26 cellular contexts compared by ENCODE assay signal in genomic region chr21:36657999-36658398, GRCh38. TPM values are rescaled to one million over a fixed set of nuclear protein-coding genes. Genes with fewer than 3 reads are reported as not detected.
DNase-seq lines count a peak whose midpoint lies in the region; ATAC-seq, FAIRE-seq and TF ChIP-seq lines count a peak whose summit lies in the region.
"Had no signal": no experiment of that assay in that cellular context is flagged by ENCODE, and none has a peak within 500 bp of the region (broad histone marks: within the 10 kb centered on the region; RNA-seq: fewer than 3 reads in every experiment).

No MANE protein-coding gene starts in this region.

- H3K9me3 Mint-ChIP-seq in WTC11 = no peaks in the 10 kb centered on the region; the same call in 1 of the 2 replicates
- H3K9me3 Mint-ChIP-seq: CD4-positive, CD25-positive, alpha-beta regulatory T cell had no signal

- POLR2A ChIA-PET in HEK293 (lab: Yijun Ruan, JAX) (no interaction called here), WTC11 (lab: Charles Lee) (no interaction called here)

- H3K36me3 ChIP-seq in HEK293 (ENCODE audit: control insufficient read depth in 2 of 2, insufficient read depth in 1 of 2, low read length in 2 of 2) = no peaks in the 10 kb centered on the region
- H3K36me3 ChIP-seq: BE2C, BLaER1 had no signal

- H3K27me3 Mint-ChIP-seq in WTC11 (ENCODE audit: low read depth) = no peaks in the 10 kb centered on the region; the same call in 1 of the 2 replicates

- H3K27ac Mint-ChIP-seq in WTC11 = no peak overlapping the region
- H3K27ac Mint-ChIP-seq: CD14-positive monocyte; CD4-positive, alpha-beta memory T cell; CD4-positive, CD25-positive, alpha-beta regulatory T cell; CD8-positive, alpha-beta memory T cell had no signal

- peak; percentile 53 for FAIRE-seq in A204.1 (lab: Jason Lieb, UNC)
- peak; percentile 78 for FAIRE-seq in RCC 7860 (lab: Jason Lieb, UNC)
- FAIRE-seq: GM12891 had no signal

- H3K4me3 ChIP-seq in HEK293 (ENCODE audit: low read depth, low read length) = no peak overlapping the region
- H3K4me3 ChIP-seq: BLaER1 had no signal

- H3K4me1 ChIP-seq in HEK293 (ENCODE audit: control insufficient read depth, insufficient read depth, low read length) = no peaks in the 10 kb centered on the region
- H3K4me1 ChIP-seq: BE2C, BLaER1 had no signal

- H3K4me3 Mint-ChIP-seq in WTC11 = no peak overlapping the region
- H3K4me3 Mint-ChIP-seq: CD14-positive monocyte; CD4-positive, alpha-beta memory T cell; CD4-positive, CD25-positive, alpha-beta regulatory T cell; CD8-positive, alpha-beta memory T cell had no signal

- no peak overlapping the region for H3K27ac ChIP-seq in HEK293 (ENCODE audit: extremely low read depth, low read depth, low read length)
- H3K27ac ChIP-seq: 22Rv1, BLaER1 had no signal

- CTCF ChIA-PET in HEK293 (lab: Yijun Ruan, JAX) = interaction anchor here (0.6 to 4.5 kb wide), 6 partner anchors 11 to 196 kb away, joined by 3 to 31 read pairs (median 4); no protein-coding TSS in a partner anchor
- CTCF ChIA-PET in WTC11 (lab: Charles Lee) = interaction anchor here (0.5 to 1.3 kb wide), 5 partner anchors 11 to 128 kb away, joined by 3 to 11 read pairs (median 3); no protein-coding TSS in a partner anchor

- peaks cover 3% of the 10 kb centered on the region for H3K4me1 Mint-ChIP-seq in WTC11
- H3K4me1 Mint-ChIP-seq: CD14-positive monocyte; CD4-positive, alpha-beta memory T cell; CD4-positive, CD25-positive, alpha-beta regulatory T cell; CD8-positive, alpha-beta memory T cell had no signal

- no peaks in the 10 kb centered on the region for H3K9me3 ChIP-seq in HEK293 (ENCODE audit: control insufficient read depth, insufficient read depth, low read depth, low read length)
- H3K9me3 ChIP-seq: BE2C, BLaER1 had no signal

- DNase-seq in RCC 7860 (ENCODE audit: low spot score) (no peak), WTC11 (ENCODE audit: low spot score) (no peak), MV-4-11 (lab: John Stamatoyannopoulos, UW) (no peak), cerebellar cortex (ENCODE audit: low spot score) (no peak)
- no peak for DNase-seq in activated CD4-positive, CD25-positive, alpha-beta regulatory T cell treated with anti-CD3 and anti-CD28 coated beads, Interleukin-2, amount 50 U/mL, for 72 hours
- DNase-seq: ACHN; BE2C; C1 segment of cervical spinal cord; CD4-positive, alpha-beta memory T cell; CD4-positive, CD25-positive, alpha-beta regulatory T cell; CD8-positive, alpha-beta memory T cell; COR-L47; DMS 273 treated with DMSO at 0.1 percent for 48 hours; DMS153; DMS53; DMS79; DND-41; EL; GF-D8 had no signal

- ATAC-seq in WTC11 (no peak), HG03196 (IDR thresholded peaks at IDR 0.05; ENCODE audit: unreplicated experiment) (no peak)

- no peaks in the 10 kb centered on the region for H3K36me3 Mint-ChIP-seq in WTC11
- H3K36me3 Mint-ChIP-seq: CD14-positive monocyte; CD4-positive, alpha-beta memory T cell; CD4-positive, CD25-positive, alpha-beta regulatory T cell; CD8-positive, alpha-beta memory T cell had no signal

- TF ChIP-seq CTCF in HEK293 (tag by site-specific recombination; IDR thresholded peaks at IDR 0.05) (no peak), WTC11 (IDR thresholded peaks at IDR 0.05) (no peak)

TF ChIP-seq in HEK293, 187 proteins besides CTCF, POLR2A, EP300 and RAD21:
- TF ChIP-seq ZNF426 (tag by site-specific recombination; IDR thresholded peaks at IDR 0.05) = peak; percentile 41
- TF ChIP-seq ZNF394 (tag by site-specific recombination; IDR thresholded peaks at IDR 0.05; ENCODE audit: borderline replicate concordance) = peak; percentile 32; the same call in 1 of the 2 replicates
- no peak for TF ChIP-seq ZNF660 (tag by site-specific recombination; IDR thresholded peaks at IDR 0.05)
- TF ChIP-seq ZNF791 (tag by site-specific recombination; IDR thresholded peaks at IDR 0.05) = no peak
- TF ChIP-seq ZNF239 (tag by site-specific recombination; IDR thresholded peaks at IDR 0.05) = no peak
- TF ChIP-seq ZNF404 (tag by site-specific recombination; IDR thresholded peaks at IDR 0.05) = no peak
- no peak for TF ChIP-seq ZNF701 (tag by site-specific recombination; IDR thresholded peaks at IDR 0.05)
- TF ChIP-seq ZNF548 (tag by site-specific recombination; IDR thresholded peaks at IDR 0.05) = no peak
- TF ChIP-seq ZNF521 (tag by site-specific recombination; IDR thresholded peaks at IDR 0.05) = no peak
- TF ChIP-seq ZNF211 (tag by site-specific recombination; IDR thresholded peaks at IDR 0.05; ENCODE audit: low read depth) = no peak
- no peak for TF ChIP-seq ZNF26 (tag by site-specific recombination; IDR thresholded peaks at IDR 0.05)
- no peak for TF ChIP-seq BCL11A (tag by site-specific recombination; IDR thresholded peaks at IDR 0.05; ENCODE audit: low read depth)
- no peak for TF ChIP-seq ZSCAN16 (tag by site-specific recombination; IDR thresholded peaks at IDR 0.05)
- TF ChIP-seq GLI4 (tag by site-specific recombination; IDR thresholded peaks at IDR 0.05) = no peak

TF ChIP-seq in WTC11, 78 proteins besides CTCF, POLR2A, EP300 and RAD21:
- no peak for TF ChIP-seq RORB (CRISPR knock-in tag; IDR thresholded peaks at IDR 0.05)
- TF ChIP-seq GTF2I (CRISPR knock-in tag; conservative IDR thresholded peaks at IDR 0.05) = no peak
- TF ChIP-seq JAZF1 (CRISPR knock-in tag; IDR thresholded peaks at IDR 0.05) = no peak
- no peak for TF ChIP-seq NFYB (CRISPR knock-in tag; conservative IDR thresholded peaks at IDR 0.05; ENCODE audit: low read depth)
- TF ChIP-seq SP1 (CRISPR knock-in tag; conservative IDR thresholded peaks at IDR 0.05) = no peak
- TF ChIP-seq HMGA2 (CRISPR knock-in tag; IDR thresholded peaks at IDR 0.05) = peak; percentile 98

RNA-seq across cellular contexts. Expression of gene SIM2, which starts 40.9 kb away (rescaled TPM):
- total RNA-seq in WTC11 (2021) = 0.09 to 0.17 TPM (median 0.11 TPM) in 3 replicates
- total RNA-seq: CD4-positive, alpha-beta memory T cell; CD4-positive, CD25-positive, alpha-beta regulatory T cell; CD8-positive, alpha-beta memory T cell had no signal
